In the genomic region with DNA sequence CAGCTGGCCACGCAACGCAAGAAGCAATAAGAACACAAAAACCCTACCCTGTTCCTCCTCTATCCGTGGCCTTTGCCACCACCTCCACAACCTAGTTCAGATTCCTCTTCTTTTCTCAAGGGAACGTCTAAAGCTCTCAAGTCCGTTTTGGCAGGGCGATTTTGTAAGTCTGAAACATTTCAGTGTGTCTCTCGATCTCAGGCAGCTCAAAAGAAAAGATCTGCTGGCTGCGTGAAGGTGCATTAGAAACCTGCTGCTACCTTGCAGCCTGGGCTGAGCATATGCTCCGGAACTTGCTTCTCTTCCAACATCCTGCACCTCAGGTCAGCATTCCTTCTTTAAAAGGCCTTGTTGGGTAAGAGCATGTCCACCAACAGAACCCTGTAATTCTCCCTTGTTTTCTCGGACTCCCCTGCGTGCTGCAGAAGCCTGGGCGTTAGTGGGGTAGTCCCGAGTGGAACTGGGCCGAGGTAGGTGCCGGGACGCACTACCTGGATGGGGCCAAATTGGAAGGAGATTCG, we compare ENCODE assay signal across 8 cellular contexts. TPM values are rescaled to one million over a fixed set of nuclear protein-coding genes. Genes with fewer than 3 reads are reported as not detected.
DNase-seq lines count a peak whose midpoint lies in the region; ATAC-seq, FAIRE-seq and TF ChIP-seq lines count a peak whose summit lies in the region.

No MANE protein-coding gene starts in this region.

- H3K36me3 Mint-ChIP-seq in CD14-positive monocyte, result peaks cover 0 to 4% of the 10 kb centered on the region in 2 donors

- H3K9ac ChIP-seq in HUES64 (ENCODE audit: low read depth, low read length) (peak overlapping the region; percentile 73), mesenchymal stem cell (ENCODE audit: low read length) (peak overlapping the region; percentile 86)

- H4K8ac ChIP-seq in mesenchymal stem cell (ENCODE audit: low read length), result no peak overlapping the region

- H3K4me1 ChIP-seq in HUES64 (ENCODE audit: insufficient read depth, low read length) (peaks cover 39% of the 10 kb centered on the region), mesenchymal stem cell (ENCODE audit: control insufficient read depth, insufficient read depth, low read depth, low read length) (peaks cover 2% of the 10 kb centered on the region), uterus (peaks cover 0 to 6% of the 10 kb centered on the region in 2 donors)

- no peak overlapping the region for H3K27ac ChIP-seq in HUES64 (ENCODE audit: low read depth, low read length)
- peak overlapping the region; percentile 63 for H3K27ac ChIP-seq in mesenchymal stem cell (ENCODE audit: low read length, poor library complexity, severe bottlenecking)
- peak overlapping the region; percentile 86 to 95 for H3K27ac ChIP-seq in uterus

- no peak overlapping the region for H3K14ac ChIP-seq in mesenchymal stem cell (ENCODE audit: low read length in 2 of 2)

- TF ChIP-seq CTCF in CD14-positive monocyte (IDR thresholded peaks at IDR 0.05) (no peak), bronchial epithelial cell (IDR thresholded peaks at IDR 0.05; ENCODE audit: insufficient read depth, low read length, severe bottlenecking) (no peak), uterus (IDR thresholded peaks at IDR 0.05) (no peak)

- no peak overlapping the region for H4K91ac ChIP-seq in mesenchymal stem cell (ENCODE audit: low read length)

- H2AK5ac ChIP-seq in mesenchymal stem cell (ENCODE audit: low read length, severe bottlenecking), result no peak overlapping the region

- H3K4ac ChIP-seq in mesenchymal stem cell (ENCODE audit: low read depth in 1 of 2, low read length in 2 of 2), result no peak overlapping the region

- H3K27me3 Mint-ChIP-seq in CD14-positive monocyte (ENCODE audit: low read depth in 3 of 3), result peaks cover 28 to 34% (median 30%) of the 10 kb centered on the region in 3 donors

- no peak overlapping the region for H2BK5ac ChIP-seq in mesenchymal stem cell (ENCODE audit: low read depth, low read length, poor library complexity, severe bottlenecking)

- DNase-seq in CD14-positive monocyte (ENCODE audit: low spot score) (no peak), bronchial epithelial cell (ENCODE audit: low read depth) (no peak), mesenchymal stem cell (peak; percentile 26), uterus (no peak), iPS-NIHi11 (ENCODE audit: low spot score) (no peak)
- no peak for DNase-seq in stimulated activated CD4-positive, alpha-beta T cell treated with anti-CD3 and anti-CD28 coated beads, Interleukin-4, amount 100 ng/mL, for 4 hours

- peaks cover 1% of the 10 kb centered on the region for H3K79me1 ChIP-seq in mesenchymal stem cell (replicated peaks; ENCODE audit: low read length, poor library complexity, severe bottlenecking)

- ATAC-seq in HG02588 (IDR thresholded peaks at IDR 0.05; ENCODE audit: unreplicated experiment), result no peak

- no peak overlapping the region for H2BK120ac ChIP-seq in mesenchymal stem cell (ENCODE audit: low read depth, low read length)

- H3K4me1 Mint-ChIP-seq in CD14-positive monocyte, result peaks cover 46% of the 10 kb centered on the region

- no peak for TF ChIP-seq POLR2A in uterus (IDR thresholded peaks at IDR 0.05)

- H3K4me2 ChIP-seq in mesenchymal stem cell (ENCODE audit: low read length, poor library complexity, severe bottlenecking), result peak overlapping the region; percentile 33

- H2BK15ac ChIP-seq in mesenchymal stem cell (ENCODE audit: low read depth, poor library complexity, severe bottlenecking), result no peak overlapping the region

- intact Hi-C loops in CD14-positive monocyte (cut with micrococcal nuclease), result loop anchor here in 1 of 2 donors (5.0 kb wide), 1 partner anchor 36 kb away; the partner anchor contains the start of gene LIN7C
- intact Hi-C loops in uterus (cut with DNase I; ENCODE audit: low total_unique reads), result loop anchor here (10.0 kb wide), 1 partner anchor 116 kb away; no protein-coding TSS in a partner anchor

- peak overlapping the region in 1 of 2 experiments; percentile 61 for H3K23ac ChIP-seq in mesenchymal stem cell (ENCODE audit: low read length in 2 of 2)

- peaks cover 0 to 5% (median 0%) of the 10 kb centered on the region in 7 donors for H3K9me3 Mint-ChIP-seq in CD14-positive monocyte

- no peak for FAIRE-seq in bronchial epithelial cell (lab: Jason Lieb, UNC)

- peak overlapping the region in 2 of 7 donors; percentile 52 to 59 for H3K27ac Mint-ChIP-seq in CD14-positive monocyte

- H3K27me3 ChIP-seq in HUES64 (ENCODE audit: insufficient read depth, low read length) (no peaks in the 10 kb centered on the region), bronchial epithelial cell (ENCODE audit: control insufficient read depth, insufficient read depth, low read length) (no peaks in the 10 kb centered on the region), mesenchymal stem cell (ENCODE audit: control insufficient read depth in 1 of 2, insufficient read depth in 1 of 2, low read length in 2 of 2) (no peaks in the 10 kb centered on the region), uterus (no peaks in the 10 kb centered on the region)

- no peak overlapping the region for H2BK12ac ChIP-seq in mesenchymal stem cell (ENCODE audit: low read length in 2 of 2)

- WGBS in HUES64, result 2% methylated on average over 17 of the region's 17 CpGs
- 10% methylated on average over 17 of the region's 17 CpGs for WGBS in mesenchymal stem cell

- no peaks in the 10 kb centered on the region for H3K9me3 ChIP-seq in HUES64 (ENCODE audit: insufficient read depth, low read depth, low read length)
- H3K9me3 ChIP-seq in mesenchymal stem cell (ENCODE audit: control insufficient read depth, low read length), result no peaks in the 10 kb centered on the region
- H3K9me3 ChIP-seq in uterus, result no peaks in the 10 kb centered on the region

- H3K4me3 ChIP-seq in HUES64 (ENCODE audit: low read length) (peak overlapping the region; percentile 95), bronchial epithelial cell (ENCODE audit: low read depth, low read length) (peak overlapping the region; percentile 75), mesenchymal stem cell (ENCODE audit: insufficient read depth in 1 of 2, low read depth in 1 of 2, low read length in 2 of 2) (peak overlapping the region; percentile 90 to 95), uterus (peak overlapping the region; percentile 51 to 88)

- peak overlapping the region; percentile 78 to 89 for H3K4me3 Mint-ChIP-seq in CD14-positive monocyte

- peak overlapping the region in 1 of 2 experiments; percentile 48 for H3K18ac ChIP-seq in mesenchymal stem cell (ENCODE audit: low read depth in 1 of 2, low read length in 2 of 2)

- no peak overlapping the region for H2AFZ ChIP-seq in mesenchymal stem cell (ENCODE audit: low read depth, low read length)

- no peaks in the 10 kb centered on the region for H3K36me3 ChIP-seq in HUES64 (ENCODE audit: insufficient read depth, low read length)
- H3K36me3 ChIP-seq in bronchial epithelial cell (ENCODE audit: control insufficient read depth, insufficient read depth, low read length), result no peaks in the 10 kb centered on the region
- no peaks in the 10 kb centered on the region for H3K36me3 ChIP-seq in mesenchymal stem cell (ENCODE audit: control insufficient read depth in 1 of 2, insufficient read depth in 2 of 2, low read depth in 1 of 2, low read length in 2 of 2)
- H3K36me3 ChIP-seq in uterus, result no peaks in the 10 kb centered on the region

RNA-seq across cellular contexts. Expression of gene LGR4, which starts 1.5 kb away (rescaled TPM):
- polyA plus RNA-seq in CD14-positive monocyte, result under 1 TPM; 0.72 to 0.92 TPM
- 42.3 TPM for polyA plus RNA-seq in HUES64 (2013, experiment 1 of 2)
- polyA plus RNA-seq in HUES64 (2013, experiment 2 of 2), result 45.0 TPM
- 12.3 and 17.4 TPM in 2 replicates for total RNA-seq in bronchial epithelial cell
- 9.9 TPM for polyA plus RNA-seq in mesenchymal stem cell (2013, experiment 1 of 2)
- 10.9 TPM for polyA plus RNA-seq in mesenchymal stem cell (2013, experiment 2 of 2)
- 10 to 100 TPM in 3 of 4 donors, 1 to 10 TPM in 1; 9.4 to 57.9 (median 16.1) TPM for total RNA-seq in uterus

RNA-seq across cellular contexts. Expression of gene LIN7C, which starts 35.4 kb away (rescaled TPM):
- polyA plus RNA-seq in CD14-positive monocyte, result 10 to 100 TPM; 18.9 to 24.0 TPM
- 17.2 TPM for polyA plus RNA-seq in HUES64 (2013, experiment 1 of 2)
- 19.0 TPM for polyA plus RNA-seq in HUES64 (2013, experiment 2 of 2)
- total RNA-seq in bronchial epithelial cell (93.7 and 100 TPM in 2 replicates), uterus (10 to 100 TPM; 11.8 to 98.0 (median 45.5) TPM)
- polyA plus RNA-seq in mesenchymal stem cell (2013, experiment 1 of 2), result 15.5 TPM
- polyA plus RNA-seq in mesenchymal stem cell (2013, experiment 2 of 2), result 16.2 TPM
